ENCODE assay signal across 8 cellular contexts in genomic region chr3:88149516-88150362, GRCh38. TPM values are rescaled to one million over a fixed set of nuclear protein-coding genes. Genes with fewer than 3 reads are reported as not detected.
DNase-seq lines count a peak whose midpoint lies in the region; ATAC-seq and TF ChIP-seq lines count a peak whose summit lies in the region.

Gene C3orf38, plus strand, starts transcription at chr3:88149959. Its CDS starts 94 bp downstream, at chr3:88150053.

- POLR2A ChIA-PET in OCI-LY7 (lab: Charles Lee): interaction anchor here (0.6 to 3.5 kb wide), 17 partner anchors 10 to 528 kb away, joined by 3 to 20 read pairs (median 4); partner anchors contain the start of genes CGGBP1 and ZNF654

- H3K36me3 ChIP-seq in OCI-LY7 (ENCODE audit: insufficient read depth, low read length): peaks cover 24% of the 10 kb centered on the region

- H3K4me3 ChIP-seq in OCI-LY7 (ENCODE audit: low read depth, low read length, poor library complexity, severe bottlenecking): peak within 1 kb of the TSS; percentile 99
- H3K4me3 ChIP-seq in epithelial cell of esophagus (ENCODE audit: low read length): peak within 1 kb of the TSS; percentile 92
- peak within 1 kb of the TSS; percentile 96 for H3K4me3 ChIP-seq in mononuclear cell (ENCODE audit: low read length)

- peaks cover 30% of the 10 kb centered on the region for H3K4me1 ChIP-seq in OCI-LY7 (ENCODE audit: insufficient read depth, low read length, poor library complexity, severe bottlenecking)
- H3K4me1 ChIP-seq in mononuclear cell (ENCODE audit: insufficient read depth, low read length): peaks cover 40% of the 10 kb centered on the region

- BruUV-seq in OCI-LY7 (replicated peaks; lab: Mats Ljungman, UMichigan): no TSS peak

- peak within 1 kb of the TSS; percentile 92 for H2AFZ ChIP-seq in OCI-LY7 (ENCODE audit: low read length)

- no peaks in the 10 kb centered on the region for H3K9me2 ChIP-seq in OCI-LY7 (ENCODE audit: insufficient read depth, low read length)

- H3K9me3 ChIP-seq in OCI-LY7 (ENCODE audit: low read length) (no peaks in the 10 kb centered on the region), mononuclear cell (ENCODE audit: low read depth, low read length) (no peaks in the 10 kb centered on the region)

- H3K79me2 ChIP-seq in OCI-LY7 (ENCODE audit: insufficient read depth, low read depth, low read length): peaks cover 66% of the 10 kb centered on the region

- no peaks in the 10 kb centered on the region for H4K20me1 ChIP-seq in OCI-LY7 (ENCODE audit: insufficient read depth, low read length)

- intact Hi-C loops in OCI-LY7 (cut with micrococcal nuclease; ENCODE audit: unreplicated experiment): loop anchor here (1.0 to 5.0 kb wide), 3 partner anchors 90 to 922 kb away; partner anchors contain the start of genes CGGBP1, CHMP2B and ZNF654

- CTCF ChIA-PET in OCI-LY7 (lab: Charles Lee; ENCODE audit: unreplicated experiment): interaction anchor here (1.0 to 1.3 kb wide), 2 partner anchors 18 to 36 kb away, joined by 3 read pairs; no protein-coding TSS in a partner anchor

- no peaks in the 10 kb centered on the region for H3K27me3 ChIP-seq in mononuclear cell (ENCODE audit: insufficient read depth, low read length)

- peak within 1 kb of the TSS; percentile 79 for H3K27ac ChIP-seq in OCI-LY7 (ENCODE audit: low read depth, low read length, poor library complexity, severe bottlenecking)

- peak; percentile 77 for DNase-seq in DMS 273 treated with DMSO at 0.1 percent for 48 hours (lab: John Stamatoyannopoulos, UW)
- DNase-seq in HuH-7 (ENCODE audit: low spot score): peak; percentile 76
- DNase-seq in OCI-LY7 (ENCODE audit: low spot score): peak; percentile 88
- DNase-seq in activated T-cell treated with anti-CD3 and anti-CD28 coated beads for 24 hours (ENCODE audit: low read depth): peak; percentile 74
- peak; percentile 86 for DNase-seq in epithelial cell of esophagus (ENCODE audit: low read depth)
- peak; percentile 56 to 57 for DNase-seq in stimulated activated CD8-positive, alpha-beta memory T cell treated with anti-CD3 and anti-CD28 coated beads, Interleukin-2, amount 100 ng/mL, for 48 hours (ENCODE audit: low read depth in 2 of 2)

- peak; percentile 75 for ATAC-seq in GM21526 (IDR thresholded peaks at IDR 0.05; ENCODE audit: low FRiP score, unreplicated experiment)

- H3K4me2 ChIP-seq in OCI-LY7 (ENCODE audit: low read length): peak within 1 kb of the TSS; percentile 90

- TF ChIP-seq CTCF in OCI-LY7 (conservative IDR thresholded peaks at IDR 0.05; ENCODE audit: low read length) (no peak), epithelial cell of esophagus (IDR thresholded peaks at IDR 0.05; ENCODE audit: insufficient read depth, low read depth, low read length, missing control alignments) (peak; percentile 3)

RNA-seq across cellular contexts. Expression of gene C3orf38, which starts in this region (rescaled TPM):
- total RNA-seq in OCI-LY7 (2014; rRNA removed; shearing (Covaris generic)): 27.5 and 27.8 TPM in 2 replicates
- 27.5 and 30.9 TPM in 2 replicates for total RNA-seq in OCI-LY7 (2022)
- 76.1 TPM for total RNA-seq in mononuclear cell

Comparison
In these comparisons a context has a peak if more than half of its experiments do, and no peak if none do; other contexts are left out.
1. Peak in every context shown above with its lines: DNase-seq, ATAC-seq, H3K4me3 ChIP-seq and H3K27ac ChIP-seq.